ENCODE assay signal across 9 cellular contexts in the genomic region with DNA sequence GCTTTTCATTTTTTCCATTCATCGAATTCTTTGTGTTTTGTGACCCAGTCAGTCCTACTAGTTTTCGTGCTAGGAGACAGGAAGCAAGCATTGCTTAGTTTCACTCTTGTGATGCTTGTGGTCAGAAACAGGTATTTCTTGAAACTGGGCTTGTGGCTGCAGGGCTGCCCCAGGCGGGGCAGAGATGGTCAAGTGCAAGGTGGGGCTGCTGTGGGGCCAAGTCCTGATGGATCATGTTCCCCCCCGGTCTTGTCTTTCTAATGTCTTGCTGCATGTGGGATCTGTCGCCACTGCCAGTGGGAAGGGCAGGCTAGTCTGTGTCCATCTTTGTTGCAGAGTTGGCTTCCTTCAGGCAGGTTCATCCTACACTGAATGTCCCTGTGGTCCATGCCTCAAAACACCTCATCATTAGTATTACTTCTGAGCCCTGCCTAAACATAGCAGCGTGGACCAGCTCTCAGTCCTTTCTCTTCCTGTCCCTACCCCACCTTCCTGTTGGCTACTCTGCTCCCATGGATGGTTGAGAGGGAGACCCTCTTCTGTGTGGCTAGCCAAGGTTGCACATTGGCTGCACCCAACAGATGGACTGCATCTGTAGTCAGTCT. TPM values are rescaled to one million over a fixed set of nuclear protein-coding genes. Genes with fewer than 3 reads are reported as not detected.
DNase-seq lines count a peak whose midpoint lies in the region; ATAC-seq and TF ChIP-seq lines count a peak whose summit lies in the region.
"Had no signal": no experiment of that assay in that cellular context is flagged by ENCODE, and none has a peak within 500 bp of the region (broad histone marks: within the 10 kb centered on the region; RNA-seq: fewer than 3 reads in every experiment).

No MANE protein-coding gene starts in this region.

- TF ChIP-seq CTCF in left lung (IDR thresholded peaks at IDR 0.05), result no peak

- DNase-seq in left lung (no peak), DMS 273 treated with DMSO at 0.1 percent for 48 hours (lab: John Stamatoyannopoulos, UW) (no peak), hippocampal formation (lab: John Stamatoyannopoulos, UW) (no peak), NCI-H524 (lab: John Stamatoyannopoulos, UW) (no peak), NCI-H526 treated with DMSO at 0.1 percent for 48 hours (lab: John Stamatoyannopoulos, UW) (no peak)

- no peaks in the 10 kb centered on the region for H3K36me3 ChIP-seq in left lung

- no peak overlapping the region for H3K4me3 ChIP-seq in left lung

- H3K9me3 ChIP-seq in left lung, result no peaks in the 10 kb centered on the region

- ATAC-seq in GM18519 (IDR thresholded peaks at IDR 0.05; ENCODE audit: low FRiP score, unreplicated experiment) (peak; percentile 53), GM21526 (IDR thresholded peaks at IDR 0.05; ENCODE audit: low FRiP score, unreplicated experiment) (peak; percentile 57), HG03558 (IDR thresholded peaks at IDR 0.05; ENCODE audit: extremely low read depth, unreplicated experiment) (peak; percentile 60), left lung (peak; percentile 75)

- H3K4me1 ChIP-seq in left lung, result peaks cover 21 to 71% of the 10 kb centered on the region in 2 donors

- intact Hi-C loops in left lung (cut with DNase I), result no loop called here

- peak overlapping the region in 1 of 2 donors; percentile 49 for H3K27ac ChIP-seq in left lung
- H3K27ac ChIP-seq: HL-60 had no signal

- no peaks in the 10 kb centered on the region for H3K27me3 ChIP-seq in left lung

RNA-seq across cellular contexts. Expression of gene INPP4A, which starts 38.7 kb away (rescaled TPM):
- 10 to 100 TPM; 27.7 to 34.2 TPM for total RNA-seq in left lung
